1 cellular context compared by ENCODE assay signal in genomic region chr9:130598188-130598587, GRCh38.
TF ChIP-seq lines count a peak whose summit lies in the region.

No MANE protein-coding gene starts in this region.

TF ChIP-seq in HepG2, 621 proteins besides CTCF, POLR2A, EP300 and RAD21 (continued from another document and continues in another):
- 0 out of 2 replicates have a peak, but pooled peaks have one; percentile 63 for TF ChIP-seq SKIL (CRISPR knock-in tag; IDR thresholded peaks at IDR 0.05; ENCODE audit: borderline replicate concordance)
- TF ChIP-seq NONO (IDR thresholded peaks at IDR 0.05), result no peak
- peak; percentile 76 for TF ChIP-seq NONO (CRISPR knock-in tag; conservative IDR thresholded peaks at IDR 0.05)
- no peak for TF ChIP-seq TGIF2 (CRISPR knock-in tag; IDR thresholded peaks at IDR 0.05)
- TF ChIP-seq ZBTB3 (CRISPR knock-in tag; IDR thresholded peaks at IDR 0.05; ENCODE audit: borderline replicate concordance, low read depth), result peak; percentile 57; the same call in 1 of the 2 replicates
- TF ChIP-seq MIER2 (CRISPR knock-in tag; IDR thresholded peaks at IDR 0.05), result peak; percentile 35; the same call in 1 of the 2 replicates
- peak; percentile 84 for TF ChIP-seq MIXL1 (CRISPR knock-in tag; IDR thresholded peaks at IDR 0.05)
- peak in 1 of 2 experiments; percentile 59; a peak in 1 of 4 replicates for TF ChIP-seq REST (IDR thresholded peaks at IDR 0.05; ENCODE audit: borderline replicate concordance in 1 of 2, low read depth in 1 of 2, low read length in 2 of 2)
- no peak for TF ChIP-seq ZNF878 (CRISPR knock-in tag; IDR thresholded peaks at IDR 0.05)
- TF ChIP-seq ZNF839 (CRISPR knock-in tag; IDR thresholded peaks at IDR 0.05; ENCODE audit: borderline replicate concordance), result no peak
- no peak for TF ChIP-seq SRSF9 (IDR thresholded peaks at IDR 0.05; ENCODE audit: borderline replicate concordance, insufficient read depth, low read depth, low read length, poor library complexity, severe bottlenecking)
- peak; percentile 81 for TF ChIP-seq ZNF12 (CRISPR knock-in tag; IDR thresholded peaks at IDR 0.05)
- TF ChIP-seq CSRNP2 (CRISPR knock-in tag; conservative IDR thresholded peaks at IDR 0.05; ENCODE audit: low read depth), result no peak
- TF ChIP-seq ZBTB25 (CRISPR knock-in tag; IDR thresholded peaks at IDR 0.05), result peak; percentile 85; the same call in 1 of the 2 replicates
- no peak for TF ChIP-seq CREB3 (CRISPR knock-in tag; IDR thresholded peaks at IDR 0.05)
- TF ChIP-seq DR1 (CRISPR knock-in tag; IDR thresholded peaks at IDR 0.05), result no peak
- TF ChIP-seq ZNF10 (CRISPR knock-in tag; IDR thresholded peaks at IDR 0.05; ENCODE audit: borderline replicate concordance, low read depth), result no peak
- peak; percentile 94 for TF ChIP-seq NCOA2 (CRISPR knock-in tag; IDR thresholded peaks at IDR 0.05)
- 0 out of 2 replicates have a peak, but pooled peaks have one; percentile 32 for TF ChIP-seq ZNF547 (CRISPR knock-in tag; IDR thresholded peaks at IDR 0.05)
- peak; percentile 62; the same call in 1 of the 2 replicates for TF ChIP-seq TARDBP (CRISPR knock-in tag; IDR thresholded peaks at IDR 0.05)
- TF ChIP-seq ZHX1 (CRISPR knock-in tag; IDR thresholded peaks at IDR 0.05; ENCODE audit: low read depth), result peak; percentile 53; the same call in 1 of the 2 replicates
- TF ChIP-seq PLRG1 (conservative IDR thresholded peaks at IDR 0.05), result no peak
- TF ChIP-seq MBD4 (IDR thresholded peaks at IDR 0.05; ENCODE audit: borderline replicate concordance, low read length), result no peak
- TF ChIP-seq MLX (CRISPR knock-in tag; IDR thresholded peaks at IDR 0.05), result 0 out of 2 replicates have a peak, but pooled peaks have one; percentile 45
- TF ChIP-seq ZEB1 (IDR thresholded peaks at IDR 0.05; ENCODE audit: insufficient replicate concordance, low read depth), result peak; percentile 84
- TF ChIP-seq CAMTA2 (CRISPR knock-in tag; IDR thresholded peaks at IDR 0.05; ENCODE audit: borderline replicate concordance), result no peak
- TF ChIP-seq ZNF580 (CRISPR knock-in tag; IDR thresholded peaks at IDR 0.05; ENCODE audit: borderline replicate concordance, low read depth), result peak; percentile 20; the same call in 1 of the 2 replicates
- TF ChIP-seq ZNF629 (CRISPR knock-in tag; conservative IDR thresholded peaks at IDR 0.05), result 0 out of 2 replicates have a peak, but pooled peaks have one; percentile 15
- no peak for TF ChIP-seq ZNF639 (CRISPR knock-in tag; conservative IDR thresholded peaks at IDR 0.05)
- no peak for TF ChIP-seq SRSF1 (optimal IDR thresholded peaks at IDR 0.05; ENCODE audit: low read depth, low read length)
- TF ChIP-seq MATR3 (CRISPR knock-in tag; IDR thresholded peaks at IDR 0.05), result no peak
- peak; percentile 59; the same call in 1 of the 2 replicates for TF ChIP-seq ZSCAN25 (CRISPR knock-in tag; IDR thresholded peaks at IDR 0.05)
- peak; percentile 46; the same call in 1 of the 2 replicates for TF ChIP-seq CBX5 (CRISPR knock-in tag; IDR thresholded peaks at IDR 0.05; ENCODE audit: borderline replicate concordance)
- no peak for TF ChIP-seq PCBP2 (optimal IDR thresholded peaks at IDR 0.05; ENCODE audit: low read depth, low read length, poor library complexity, severe bottlenecking)
- peak; percentile 98 for TF ChIP-seq CEBPB (IDR thresholded peaks at IDR 0.05; ENCODE audit: borderline replicate concordance, low read depth, low read length)
- TF ChIP-seq ZUFSP (CRISPR knock-in tag; IDR thresholded peaks at IDR 0.05; ENCODE audit: borderline replicate concordance), result no peak
- TF ChIP-seq KDM4B (CRISPR knock-in tag; IDR thresholded peaks at IDR 0.05), result 0 out of 2 replicates have a peak, but pooled peaks have one; percentile 46
- no peak for TF ChIP-seq PAF1 (CRISPR knock-in tag; IDR thresholded peaks at IDR 0.05)
- no peak for TF ChIP-seq ZNF703 (CRISPR knock-in tag; IDR thresholded peaks at IDR 0.05; ENCODE audit: borderline replicate concordance)
- TF ChIP-seq ZSCAN29 (CRISPR knock-in tag; conservative IDR thresholded peaks at IDR 0.05), result peak; percentile 71; the same call in 1 of the 2 replicates
- TF ChIP-seq CCDC6 (CRISPR knock-in tag; IDR thresholded peaks at IDR 0.05), result no peak
- TF ChIP-seq CHD4 (IDR thresholded peaks at IDR 0.05; ENCODE audit: borderline replicate concordance, low read length), result peak; percentile 62; the same call in 1 of the 2 replicates
- TF ChIP-seq ONECUT2 (CRISPR knock-in tag; IDR thresholded peaks at IDR 0.05), result peak; percentile 97
- peak; percentile 80; the same call in 1 of the 2 replicates for TF ChIP-seq ZBTB34 (CRISPR knock-in tag; IDR thresholded peaks at IDR 0.05)
